Comparison of ENCODE assay signal across 20 cellular contexts in the genomic region with DNA sequence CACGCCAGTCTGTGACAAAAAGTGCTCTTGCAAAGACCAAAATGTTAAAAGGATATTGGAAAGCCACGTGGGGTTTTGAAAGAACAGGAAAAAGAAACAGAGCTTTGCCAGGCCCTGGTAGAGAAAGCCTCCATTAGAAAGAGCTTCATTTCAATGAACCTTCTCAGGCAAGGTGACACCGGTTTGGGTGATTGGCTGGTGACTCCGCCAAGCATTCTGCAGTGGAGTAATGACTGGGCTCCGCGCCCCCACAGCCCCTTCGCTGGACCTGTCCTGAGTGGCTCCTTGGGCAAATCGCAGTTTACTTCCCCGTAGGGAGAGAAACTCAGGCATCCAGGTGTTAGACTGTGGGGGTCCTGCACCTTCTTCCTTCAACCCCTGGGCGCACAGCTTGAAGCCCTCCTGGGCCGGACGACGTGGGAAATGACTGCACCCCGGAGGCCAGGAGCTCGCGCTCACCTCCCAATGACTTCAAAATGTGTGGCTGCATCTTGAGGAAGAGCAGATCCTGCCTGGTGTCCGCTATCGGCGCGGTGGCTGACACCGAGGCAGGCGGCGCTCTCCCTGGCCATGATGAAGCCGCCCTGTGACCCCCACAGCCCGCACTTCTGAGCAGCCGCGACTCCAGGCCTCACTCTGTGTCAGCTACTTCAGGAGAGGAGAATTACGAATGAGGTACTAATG.
"Had no signal": no experiment of that assay in that cellular context is flagged by ENCODE, and none has a peak within 500 bp of the region (broad histone marks: within the 10 kb centered on the region; RNA-seq: fewer than 3 reads in every experiment).

No MANE protein-coding gene starts in this region.

- H3K4me1 ChIP-seq: gastroesophageal sphincter, tibial artery had no signal

- H3K27ac Mint-ChIP-seq: activated CD4-positive, alpha-beta T cell treated with anti-CD3 and anti-CD28 coated beads, Interleukin-2, amount 10 ng/mL, durations not matched to agents 7 days and 5 days; activated CD8-positive, alpha-beta memory T cell treated with anti-CD3 and anti-CD28 coated beads, Interleukin-2, amount 10 ng/mL, durations not matched to agents 7 days and 5 days; activated CD8-positive, alpha-beta T cell treated with anti-CD3 and anti-CD28 coated beads for 36 hours; activated naive CD4-positive, alpha-beta T cell treated with anti-CD3 and anti-CD28 coated beads, Interleukin-2, amount 10 ng/mL, durations not matched to agents 7 days and 5 days; nephron progenitor cell; stimulated activated naive CD8-positive, alpha-beta T cell treated with anti-CD3 and anti-CD28 coated beads, Interleukin-15, amount 100 ng/mL, for 72 hours had no signal

- H3K27me3 Mint-ChIP-seq: activated CD4-positive, alpha-beta T cell treated with anti-CD3 and anti-CD28 coated beads, Interleukin-2, amount 10 ng/mL, durations not matched to agents 7 days and 5 days had no signal

- H3K27ac ChIP-seq: coronary artery, epithelial cell of prostate, gastroesophageal sphincter, tibial artery, VCaP had no signal

- H3K27me3 ChIP-seq: tibial artery had no signal

- ATAC-seq: activated CD8-positive, alpha-beta memory T cell treated with anti-CD3 and anti-CD28 coated beads, Interleukin-2, amount 10 ng/mL, durations not matched to agents 7 days and 5 days; activated CD8-positive, alpha-beta T cell treated with anti-CD3 and anti-CD28 coated beads for 36 hours; gastroesophageal sphincter; left ventricle myocardium superior; mucosa of descending colon; stimulated activated naive CD8-positive, alpha-beta T cell treated with anti-CD3 and anti-CD28 coated beads, Interleukin-15, amount 100 ng/mL, for 72 hours had no signal

- H3K9me3 ChIP-seq: mucosa of descending colon, tibial artery had no signal

- H3K4me1 Mint-ChIP-seq: activated CD4-positive, alpha-beta T cell treated with anti-CD3 and anti-CD28 coated beads, Interleukin-2, amount 10 ng/mL, durations not matched to agents 7 days and 5 days; activated CD8-positive, alpha-beta memory T cell treated with anti-CD3 and anti-CD28 coated beads, Interleukin-2, amount 10 ng/mL, durations not matched to agents 7 days and 5 days; activated naive CD4-positive, alpha-beta T cell treated with anti-CD3 and anti-CD28 coated beads, Interleukin-2, amount 10 ng/mL, durations not matched to agents 7 days and 5 days; stimulated activated naive CD8-positive, alpha-beta T cell treated with anti-CD3 and anti-CD28 coated beads, Interleukin-15, amount 100 ng/mL, for 72 hours had no signal

- H3K4me3 Mint-ChIP-seq: activated CD4-positive, alpha-beta T cell treated with anti-CD3 and anti-CD28 coated beads, Interleukin-2, amount 10 ng/mL, durations not matched to agents 7 days and 5 days; activated CD8-positive, alpha-beta memory T cell treated with anti-CD3 and anti-CD28 coated beads, Interleukin-2, amount 10 ng/mL, durations not matched to agents 7 days and 5 days; activated CD8-positive, alpha-beta T cell treated with anti-CD3 and anti-CD28 coated beads for 36 hours; activated naive CD4-positive, alpha-beta T cell treated with anti-CD3 and anti-CD28 coated beads, Interleukin-2, amount 10 ng/mL, durations not matched to agents 7 days and 5 days; nephron progenitor cell; stimulated activated naive CD8-positive, alpha-beta T cell treated with anti-CD3 and anti-CD28 coated beads, Interleukin-15, amount 100 ng/mL, for 72 hours had no signal

- DNase-seq: activated CD4-positive, alpha-beta T cell treated with anti-CD3 and anti-CD28 coated beads, Interleukin-2, amount 10 ng/mL, durations not matched to agents 7 days and 5 days; activated CD4-positive, CD25-positive, alpha-beta regulatory T cell treated with anti-CD3 and anti-CD28 coated beads, Interleukin-2, amount 50 U/mL, for 72 hours; activated CD8-positive, alpha-beta memory T cell treated with anti-CD3 and anti-CD28 coated beads, Interleukin-2, amount 10 ng/mL, durations not matched to agents 7 days and 5 days; activated CD8-positive, alpha-beta T cell treated with anti-CD3 and anti-CD28 coated beads for 36 hours; activated effector memory CD4-positive, alpha-beta T cell treated with anti-CD3 and anti-CD28 coated beads, Interleukin-2, amount 50 U/mL, for 16 hours; activated naive CD4-positive, alpha-beta T cell treated with anti-CD3 and anti-CD28 coated beads, Interleukin-2, amount 10 ng/mL, durations not matched to agents 7 days and 5 days; activated T-cell treated with anti-CD3 and anti-CD28 coated beads for 4 hours; cerebellar nuclear complex; left ventricle myocardium superior; mesenchymal stem cell; mucosa of descending colon; nephron progenitor cell; occipital lobe; stimulated activated CD4-positive, alpha-beta T cell treated with anti-CD3 and anti-CD28 coated beads, Interleukin-12 subunit alpha, Interleukin-12 subunit beta, amount 100 ng/mL, for 4 hours; stimulated activated naive CD8-positive, alpha-beta T cell treated with anti-CD3 and anti-CD28 coated beads, Interleukin-15, amount 100 ng/mL, for 72 hours; tibial artery had no signal

- H3K9me3 Mint-ChIP-seq: activated CD4-positive, alpha-beta T cell treated with anti-CD3 and anti-CD28 coated beads, Interleukin-2, amount 10 ng/mL, durations not matched to agents 7 days and 5 days; activated naive CD4-positive, alpha-beta T cell treated with anti-CD3 and anti-CD28 coated beads, Interleukin-2, amount 10 ng/mL, durations not matched to agents 7 days and 5 days; stimulated activated naive CD8-positive, alpha-beta T cell treated with anti-CD3 and anti-CD28 coated beads, Interleukin-15, amount 100 ng/mL, for 72 hours had no signal

- H3K4me3 ChIP-seq: coronary artery, gastroesophageal sphincter, mucosa of descending colon, tibial artery had no signal

- H3K36me3 Mint-ChIP-seq: activated CD8-positive, alpha-beta memory T cell treated with anti-CD3 and anti-CD28 coated beads, Interleukin-2, amount 10 ng/mL, durations not matched to agents 7 days and 5 days; activated naive CD4-positive, alpha-beta T cell treated with anti-CD3 and anti-CD28 coated beads, Interleukin-2, amount 10 ng/mL, durations not matched to agents 7 days and 5 days had no signal

- H3K36me3 ChIP-seq: gastroesophageal sphincter, tibial artery had no signal
